15 cellular contexts compared by ENCODE assay signal in the genomic region with DNA sequence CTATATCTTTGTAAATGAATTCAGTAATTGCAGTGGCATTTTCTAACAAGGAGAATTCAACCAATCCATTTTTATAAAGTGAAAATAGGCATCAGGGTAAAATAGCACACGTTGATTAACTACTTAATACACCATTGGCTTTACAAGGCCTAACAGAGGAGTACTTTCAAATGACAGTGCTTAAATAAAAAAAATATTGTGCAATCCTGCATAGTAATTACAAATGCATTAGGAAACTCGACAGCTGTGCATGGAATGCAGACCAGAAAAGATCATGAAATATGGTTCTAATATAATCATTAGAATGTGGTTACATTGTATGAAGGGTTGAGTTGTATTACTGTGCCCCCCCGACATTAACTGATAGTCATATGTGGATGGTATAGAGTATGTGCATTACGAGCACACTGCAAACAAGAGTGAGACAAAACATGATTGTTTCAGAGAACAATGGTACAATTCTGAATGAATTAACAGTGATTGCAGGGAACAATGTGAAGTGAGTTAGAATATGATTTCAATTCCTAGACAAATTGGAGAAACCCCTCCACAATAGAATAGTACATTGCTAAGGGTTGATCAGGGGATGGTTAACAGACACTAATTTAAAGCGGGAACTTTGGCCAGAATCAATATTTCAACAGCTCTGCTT.
A peak's percentile ranks its signal among the peaks of the same experiment; 100 is the strongest.
DNase-seq lines count a peak whose midpoint lies in the region.
"Had no signal": no experiment of that assay in that cellular context is flagged by ENCODE, and none has a peak within 500 bp of the region (broad histone marks: within the 10 kb centered on the region; RNA-seq: fewer than 3 reads in every experiment).

No MANE protein-coding gene starts in this region.

- H3K36me3 Mint-ChIP-seq in activated T-helper 2 cell treated with anti-CD3 and anti-CD28 coated beads, Interferon-gamma antibody, Interleukin-2, Interleukin-4, amounts not matched to agents 10 μg/mL and 5 μg/mL and 100 μg/mL, durations not matched to agents 14 hours and 24 hours and 36 hours (ENCODE audit: low read depth): no peaks in the 10 kb centered on the region
- H3K36me3 Mint-ChIP-seq: CD14-positive monocyte; CD8-positive, alpha-beta T cell had no signal

- no peak overlapping the region for H3K27ac Mint-ChIP-seq in activated T-helper 2 cell treated with anti-CD3 and anti-CD28 coated beads, Interferon-gamma antibody, Interleukin-2, Interleukin-4, amounts not matched to agents 10 μg/mL and 5 μg/mL and 100 μg/mL, durations not matched to agents 14 hours and 24 hours and 36 hours
- H3K27ac Mint-ChIP-seq: CD14-positive monocyte; CD8-positive, alpha-beta T cell had no signal

- H3K27me3 Mint-ChIP-seq in activated T-helper 2 cell treated with anti-CD3 and anti-CD28 coated beads, Interferon-gamma antibody, Interleukin-2, Interleukin-4, amounts not matched to agents 10 μg/mL and 5 μg/mL and 100 μg/mL, durations not matched to agents 14 hours and 24 hours and 36 hours (ENCODE audit: low read depth): no peaks in the 10 kb centered on the region

- no peak overlapping the region for H3K4me3 Mint-ChIP-seq in activated T-helper 2 cell treated with anti-CD3 and anti-CD28 coated beads, Interferon-gamma antibody, Interleukin-2, Interleukin-4, amounts not matched to agents 10 μg/mL and 5 μg/mL and 100 μg/mL, durations not matched to agents 14 hours and 24 hours and 36 hours (ENCODE audit: low read depth)
- H3K4me3 Mint-ChIP-seq: CD14-positive monocyte; CD8-positive, alpha-beta T cell had no signal

- no peaks in the 10 kb centered on the region for H3K9me3 Mint-ChIP-seq in activated T-helper 2 cell treated with anti-CD3 and anti-CD28 coated beads, Interferon-gamma antibody, Interleukin-2, Interleukin-4, amounts not matched to agents 10 μg/mL and 5 μg/mL and 100 μg/mL, durations not matched to agents 14 hours and 24 hours and 36 hours
- H3K9me3 Mint-ChIP-seq: CD8-positive, alpha-beta T cell had no signal

- intact Hi-C loops in activated T-helper 2 cell treated with anti-CD3 and anti-CD28 coated beads, Interferon-gamma antibody, Interleukin-2, Interleukin-4, amounts not matched to agents 10 μg/mL and 5 μg/mL and 100 μg/mL, durations not matched to agents 14 hours and 24 hours and 36 hours (cut with micrococcal nuclease): no loop called here

- H3K4me1 Mint-ChIP-seq in activated T-helper 2 cell treated with anti-CD3 and anti-CD28 coated beads, Interferon-gamma antibody, Interleukin-2, Interleukin-4, amounts not matched to agents 10 μg/mL and 5 μg/mL and 100 μg/mL, durations not matched to agents 14 hours and 24 hours and 36 hours (ENCODE audit: low read depth): no peaks in the 10 kb centered on the region
- H3K4me1 Mint-ChIP-seq: CD14-positive monocyte had no signal

- DNase-seq in NCI-H748 (lab: John Stamatoyannopoulos, UW; ENCODE audit: unreplicated experiment) (peak; percentile 15), NCI-H748 treated with DMSO at 0.1 percent for 48 hours (lab: John Stamatoyannopoulos, UW) (no peak), inferior parietal cortex (ENCODE audit: extremely low spot score) (peak; percentile 36), pons (ENCODE audit: low spot score) (peak; percentile 79), superior temporal gyrus (ENCODE audit: extremely low spot score) (peak; percentile 70), MV-4-11 (lab: John Stamatoyannopoulos, UW) (no peak), HK-2 (ENCODE audit: unreplicated experiment) (no peak)
- DNase-seq in activated T-helper 2 cell treated with anti-CD3 and anti-CD28 coated beads, Interferon-gamma antibody, Interleukin-2, Interleukin-4, amounts not matched to agents 10 μg/mL and 5 μg/mL and 100 μg/mL, durations not matched to agents 14 hours and 24 hours and 36 hours (ENCODE audit: low spot score): no peak
- DNase-seq: Calu3; CD8-positive, alpha-beta T cell; DND-41; EL; GM23248; HCEC 1CT had no signal

Comparison
In these comparisons a context has a peak if more than half of its experiments do, and no peak if none do; other contexts are left out.
1. DNase-seq: peak in NCI-H748 (single experiment), inferior parietal cortex (single experiment), pons (single experiment) and superior temporal gyrus (single experiment); none in NCI-H748 treated with DMSO at 0.1 percent for 48 hours (single experiment), MV-4-11 (single experiment), activated T-helper 2 cell treated with anti-CD3 and anti-CD28 coated beads, Interferon-gamma antibody, Interleukin-2, Interleukin-4, amounts not matched to agents 10 μg/mL and 5 μg/mL and 100 μg/mL, durations not matched to agents 14 hours and 24 hours and 36 hours (single experiment) and HK-2 (single experiment).